In the genomic region with DNA sequence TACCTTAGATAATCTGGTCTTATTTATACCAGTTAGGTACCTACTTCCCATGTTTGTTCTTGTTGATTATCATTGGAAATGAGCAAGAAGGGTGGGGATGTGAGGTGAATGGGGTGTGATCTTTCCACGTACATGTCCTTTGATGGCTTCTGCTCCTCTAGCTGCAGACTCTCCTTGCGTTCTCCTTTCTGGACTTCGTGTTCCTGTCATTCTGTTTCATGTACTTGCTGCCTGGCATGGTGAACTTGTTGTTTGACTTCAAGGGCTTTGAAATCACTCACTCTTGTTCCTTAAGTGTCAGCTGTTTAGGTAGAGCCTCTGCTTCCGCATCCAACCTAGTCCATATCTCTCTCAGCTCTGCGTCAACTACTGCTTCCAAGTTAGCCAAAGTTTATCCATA, we compare ENCODE assay signal across 16 cellular contexts.
"Had no signal": no experiment of that assay in that cellular context is flagged by ENCODE, and none has a peak within 500 bp of the region (broad histone marks: within the 10 kb centered on the region; RNA-seq: fewer than 3 reads in every experiment).

No MANE protein-coding gene starts in this region.

- H3K27me3 Mint-ChIP-seq: activated CD4-positive, alpha-beta T cell treated with anti-CD3 and anti-CD28 coated beads for 36 hours; activated naive CD4-positive, alpha-beta T cell treated with anti-CD3 and anti-CD28 coated beads, Interleukin-2, amount 50 U/mL, for 24 hours; central memory CD8-positive, alpha-beta T cell; naive thymus-derived CD4-positive, alpha-beta T cell had no signal

- H3K27ac Mint-ChIP-seq: activated CD4-positive, alpha-beta T cell treated with anti-CD3 and anti-CD28 coated beads for 36 hours; activated CD8-positive, alpha-beta T cell treated with anti-CD3 and anti-CD28 coated beads, Interleukin-2, amount 10 ng/mL, durations not matched to agents 7 days and 5 days; activated naive CD4-positive, alpha-beta T cell treated with anti-CD3 and anti-CD28 coated beads, Interleukin-2, amount 50 U/mL, for 24 hours; naive thymus-derived CD4-positive, alpha-beta T cell; T-helper 1 cell treated with Interleukin-12 subunit alpha and Interleukin-12 subunit beta and Interleukin-4 antibody, amounts not matched to agents 30 μg/mL and 1 μg/mL, for 36 hours had no signal

- H3K36me3 ChIP-seq: adrenal gland had no signal

- H3K27me3 ChIP-seq: adrenal gland, testis had no signal

- H3K4me3 ChIP-seq: adrenal gland, smooth muscle cell, testis had no signal

- H3K9me3 ChIP-seq: adrenal gland, testis had no signal

- H3K36me3 Mint-ChIP-seq: activated naive CD4-positive, alpha-beta T cell treated with anti-CD3 and anti-CD28 coated beads, Interleukin-2, amount 50 U/mL, for 24 hours had no signal

- H3K4me3 Mint-ChIP-seq: activated CD4-positive, alpha-beta T cell treated with anti-CD3 and anti-CD28 coated beads for 36 hours; activated CD8-positive, alpha-beta T cell treated with anti-CD3 and anti-CD28 coated beads, Interleukin-2, amount 10 ng/mL, durations not matched to agents 7 days and 5 days; activated naive CD4-positive, alpha-beta T cell treated with anti-CD3 and anti-CD28 coated beads, Interleukin-2, amount 50 U/mL, for 24 hours; central memory CD8-positive, alpha-beta T cell; T-helper 1 cell treated with Interleukin-12 subunit alpha and Interleukin-12 subunit beta and Interleukin-4 antibody, amounts not matched to agents 30 μg/mL and 1 μg/mL, for 36 hours had no signal

- H3K9me3 Mint-ChIP-seq: activated naive CD4-positive, alpha-beta T cell treated with anti-CD3 and anti-CD28 coated beads, Interleukin-2, amount 50 U/mL, for 24 hours; central memory CD8-positive, alpha-beta T cell; T-helper 1 cell treated with Interleukin-12 subunit alpha and Interleukin-12 subunit beta and Interleukin-4 antibody, amounts not matched to agents 30 μg/mL and 1 μg/mL, for 36 hours had no signal

- DNase-seq: activated CD4-positive, alpha-beta T cell treated with anti-CD3 and anti-CD28 coated beads for 36 hours; activated CD8-positive, alpha-beta memory T cell treated with anti-CD3 and anti-CD28 coated beads, Interleukin-2, amount 50 U/mL, for 4 hours; activated CD8-positive, alpha-beta T cell treated with anti-CD3 and anti-CD28 coated beads, Interleukin-2, amount 10 ng/mL, durations not matched to agents 7 days and 5 days; activated effector memory CD4-positive, alpha-beta T cell treated with anti-CD3 and anti-CD28 coated beads, Interleukin-2, amount 50 U/mL, for 16 hours; activated T-cell treated with anti-CD3 and anti-CD28 coated beads, Interleukin-2, amount 50 U/mL, for 48 hours; foreskin fibroblast; naive thymus-derived CD4-positive, alpha-beta T cell; stimulated activated CD4-positive, alpha-beta T cell treated with anti-CD3 and anti-CD28 coated beads, Interleukin-4, amount 100 ng/mL, for 4 hours; stimulated activated CD8-positive, alpha-beta memory T cell treated with anti-CD3 and anti-CD28 coated beads, Interleukin-4, amount 100 ng/mL, for 48 hours; stimulated activated naive CD4-positive, alpha-beta T cell treated with Interleukin-2 at 50 U/mL for 16 hours; testis had no signal

- H3K27ac ChIP-seq: testis had no signal

- H3K4me1 ChIP-seq: testis had no signal
